ENCODE assay signal across 14 cellular contexts in genomic region chr20:5156670-5157448, GRCh38. TPM values are rescaled to one million over a fixed set of nuclear protein-coding genes. Genes with fewer than 3 reads are reported as not detected.
DNase-seq lines count a peak whose midpoint lies in the region; ATAC-seq and TF ChIP-seq lines count a peak whose summit lies in the region.
"Had no signal": no experiment of that assay in that cellular context is flagged by ENCODE, and none has a peak within 500 bp of the region (broad histone marks: within the 10 kb centered on the region; RNA-seq: fewer than 3 reads in every experiment).

No MANE protein-coding gene starts in this region.

- no peak overlapping the region for H3K4me3 ChIP-seq in fibroblast of the aortic adventitia (ENCODE audit: low read depth, low read length)
- H3K4me3 ChIP-seq: cardiac muscle cell, stomach had no signal

- H3K4me1 Mint-ChIP-seq in T-helper 2 cell treated with Interferon-gamma antibody and Interleukin-4, amounts not matched to agents 5 μg/mL and 100 μg/mL, for 36 hours (ENCODE audit: low read depth): peaks cover 27% of the 10 kb centered on the region
- peaks cover 61% of the 10 kb centered on the region for H3K4me1 Mint-ChIP-seq in stimulated activated effector memory CD8-positive, alpha-beta T cell treated with anti-CD3 and anti-CD28 coated beads, Interleukin-12 subunit alpha, Interleukin-12 subunit beta, amount 100 ng/mL, for 72 hours

- no peaks in the 10 kb centered on the region for H3K9me3 Mint-ChIP-seq in T-helper 2 cell treated with Interferon-gamma antibody and Interleukin-4, amounts not matched to agents 5 μg/mL and 100 μg/mL, for 36 hours
- H3K9me3 Mint-ChIP-seq in stimulated activated effector memory CD8-positive, alpha-beta T cell treated with anti-CD3 and anti-CD28 coated beads, Interleukin-12 subunit alpha, Interleukin-12 subunit beta, amount 100 ng/mL, for 72 hours: no peaks in the 10 kb centered on the region

- DNase-seq in T-helper 2 cell treated with Interferon-gamma antibody and Interleukin-4, amounts not matched to agents 5 μg/mL and 100 μg/mL, for 36 hours (ENCODE audit: low spot score): no peak
- DNase-seq in T-helper 2 cell (no peak), fibroblast of the aortic adventitia (ENCODE audit: low read depth) (peak; percentile 35)
- DNase-seq in stimulated activated effector memory CD8-positive, alpha-beta T cell treated with anti-CD3 and anti-CD28 coated beads, Interleukin-12 subunit alpha, Interleukin-12 subunit beta, amount 100 ng/mL, for 72 hours (ENCODE audit: low spot score in 2 of 2): no peak
- no peak for DNase-seq in activated naive CD4-positive, alpha-beta T cell treated with Interleukin-2 at 50 U/mL for 16 hours
- DNase-seq: activated T-cell treated with anti-CD3 and anti-CD28 coated beads for 4 hours; left cardiac atrium; NCI-H2029 treated with DMSO at 0.1 percent for 48 hours; stimulated activated CD4-positive, alpha-beta T cell treated with anti-CD3 and anti-CD28 coated beads, Interleukin-2, amount 100 ng/mL, for 48 hours; stomach had no signal

- H3K4me3 Mint-ChIP-seq in T-helper 2 cell treated with Interferon-gamma antibody and Interleukin-4, amounts not matched to agents 5 μg/mL and 100 μg/mL, for 36 hours: no peak overlapping the region
- H3K4me3 Mint-ChIP-seq in stimulated activated effector memory CD8-positive, alpha-beta T cell treated with anti-CD3 and anti-CD28 coated beads, Interleukin-12 subunit alpha, Interleukin-12 subunit beta, amount 100 ng/mL, for 72 hours: no peak overlapping the region

- TF ChIP-seq CTCF in fibroblast of the aortic adventitia (IDR thresholded peaks at IDR 0.05; ENCODE audit: insufficient read depth, low read length): no peak

- H3K27me3 Mint-ChIP-seq in T-helper 2 cell treated with Interferon-gamma antibody and Interleukin-4, amounts not matched to agents 5 μg/mL and 100 μg/mL, for 36 hours (ENCODE audit: low read depth): no peaks in the 10 kb centered on the region

- peaks cover 8% of the 10 kb centered on the region for H3K36me3 Mint-ChIP-seq in T-helper 2 cell treated with Interferon-gamma antibody and Interleukin-4, amounts not matched to agents 5 μg/mL and 100 μg/mL, for 36 hours (ENCODE audit: low read depth)
- H3K36me3 Mint-ChIP-seq in stimulated activated effector memory CD8-positive, alpha-beta T cell treated with anti-CD3 and anti-CD28 coated beads, Interleukin-12 subunit alpha, Interleukin-12 subunit beta, amount 100 ng/mL, for 72 hours: peaks cover 5% of the 10 kb centered on the region

- peak overlapping the region; percentile 20 for H3K27ac Mint-ChIP-seq in T-helper 2 cell treated with Interferon-gamma antibody and Interleukin-4, amounts not matched to agents 5 μg/mL and 100 μg/mL, for 36 hours
- peak overlapping the region; percentile 67 for H3K27ac Mint-ChIP-seq in stimulated activated effector memory CD8-positive, alpha-beta T cell treated with anti-CD3 and anti-CD28 coated beads, Interleukin-12 subunit alpha, Interleukin-12 subunit beta, amount 100 ng/mL, for 72 hours

- ATAC-seq in SK-N-SH treated with all-trans-retinoic acid at 6 μM for 48 hours (peak; percentile 34), HG02610 (IDR thresholded peaks at IDR 0.05; ENCODE audit: unreplicated experiment) (no peak), HG03457 (IDR thresholded peaks at IDR 0.05; ENCODE audit: unreplicated experiment) (no peak)
- no peak for ATAC-seq in stimulated activated effector memory CD8-positive, alpha-beta T cell treated with anti-CD3 and anti-CD28 coated beads, Interleukin-12 subunit alpha, Interleukin-12 subunit beta, amount 100 ng/mL, for 72 hours

TF ChIP-seq in SK-N-SH treated with all-trans-retinoic acid at 6 μM for 48 hours, 23 proteins besides CTCF, POLR2A, EP300 and RAD21:
- TF ChIP-seq RARB (CRISPR knock-in tag; IDR thresholded peaks at IDR 0.05) (no peak), CREB5 (CRISPR knock-in tag; IDR thresholded peaks at IDR 0.05; ENCODE audit: low read depth) (no peak), TOX (CRISPR knock-in tag; IDR thresholded peaks at IDR 0.05; ENCODE audit: borderline replicate concordance) (no peak), OSR1 (CRISPR knock-in tag; IDR thresholded peaks at IDR 0.05) (no peak), PPARA (CRISPR knock-in tag; IDR thresholded peaks at IDR 0.05; ENCODE audit: borderline replicate concordance) (no peak), ZC3H10 (CRISPR knock-in tag; IDR thresholded peaks at IDR 0.05) (no peak), BACH2 (CRISPR knock-in tag; IDR thresholded peaks at IDR 0.05; ENCODE audit: borderline replicate concordance) (no peak), CSDC2 (CRISPR knock-in tag; IDR thresholded peaks at IDR 0.05) (no peak), POU6F1 (CRISPR knock-in tag; IDR thresholded peaks at IDR 0.05; ENCODE audit: borderline replicate concordance, low read depth) (no peak), TSHZ2 (CRISPR knock-in tag; IDR thresholded peaks at IDR 0.05) (no peak), ZNF70 (CRISPR knock-in tag; IDR thresholded peaks at IDR 0.05) (no peak), ZFP30 (CRISPR knock-in tag; IDR thresholded peaks at IDR 0.05) (no peak), ZNF8 (CRISPR knock-in tag; IDR thresholded peaks at IDR 0.05) (no peak), ISL1 (CRISPR knock-in tag; IDR thresholded peaks at IDR 0.05) (no peak)

RNA-seq across cellular contexts. Expression of gene CDS2, which starts 30.1 kb away (rescaled TPM):
- total RNA-seq in fibroblast of the aortic adventitia (ENCODE audit: low replicate concordance): 16.7 and 32.0 TPM in 2 replicates

RNA-seq across cellular contexts. Expression of gene PCNA, which starts 37.1 kb away (rescaled TPM):
- total RNA-seq in fibroblast of the aortic adventitia (ENCODE audit: low replicate concordance): 46.3 and 307 TPM in 2 replicates

RNA-seq across cellular contexts. Expression of gene TMEM230, which starts 44.0 kb away (rescaled TPM):
- 50.3 and 175 TPM in 2 replicates for total RNA-seq in fibroblast of the aortic adventitia (ENCODE audit: low replicate concordance)
